8 cellular contexts compared by ENCODE assay signal in the genomic region with DNA sequence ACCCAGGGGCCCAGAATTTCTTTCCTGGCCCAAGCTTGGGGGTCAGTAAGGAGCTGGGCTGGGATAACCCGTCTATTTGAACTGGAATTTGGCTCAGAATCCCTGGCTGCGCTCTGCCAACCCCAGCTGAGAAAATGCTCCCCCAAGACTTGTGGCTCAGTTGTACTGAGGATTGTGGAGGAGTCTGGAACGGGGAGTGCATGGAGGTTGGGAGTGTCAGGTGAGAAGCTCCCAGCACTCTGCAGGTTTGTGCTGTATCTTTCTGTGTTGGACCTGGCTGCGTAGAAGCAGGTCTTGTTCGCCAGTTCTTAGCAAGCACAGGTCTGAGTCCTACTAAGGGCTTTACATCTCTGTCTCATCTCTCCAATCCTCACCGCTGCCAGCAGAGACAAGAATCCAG. TPM values are rescaled to one million over a fixed set of nuclear protein-coding genes. Genes with fewer than 3 reads are reported as not detected.
A peak's percentile ranks its signal among the peaks of the same experiment; 100 is the strongest.
DNase-seq lines count a peak whose midpoint lies in the region; ATAC-seq and TF ChIP-seq lines count a peak whose summit lies in the region.

No MANE protein-coding gene starts in this region.

- peaks cover 0 to 4% (median 0%) of the 10 kb centered on the region in 4 donors for H3K36me3 ChIP-seq in sigmoid colon

- peak overlapping the region; percentile 70 for H3K4me3 Mint-ChIP-seq in activated T-helper 1 cell treated with anti-CD3 and anti-CD28 coated beads, Interleukin-12 subunit alpha, Interleukin-12 subunit beta, Interleukin-2, Interleukin-4 antibody, amounts not matched to agents 30 ng/mL and 10 ng/mL and 1 ng/mL, durations not matched to agents 14 hours and 24 hours and 36 hours

- H3K9me3 Mint-ChIP-seq in activated T-helper 1 cell treated with anti-CD3 and anti-CD28 coated beads, Interleukin-12 subunit alpha, Interleukin-12 subunit beta, Interleukin-2, Interleukin-4 antibody, amounts not matched to agents 30 ng/mL and 10 ng/mL and 1 ng/mL, durations not matched to agents 14 hours and 24 hours and 36 hours, result no peaks in the 10 kb centered on the region

- no peaks in the 10 kb centered on the region for H3K27me3 ChIP-seq in right cardiac atrium (ENCODE audit: control insufficient read depth, insufficient read depth)
- H3K27me3 ChIP-seq in sigmoid colon, result no peaks in the 10 kb centered on the region

- H3K27me3 Mint-ChIP-seq in activated T-helper 1 cell treated with anti-CD3 and anti-CD28 coated beads, Interleukin-12 subunit alpha, Interleukin-12 subunit beta, Interleukin-2, Interleukin-4 antibody, amounts not matched to agents 30 ng/mL and 10 ng/mL and 1 ng/mL, durations not matched to agents 14 hours and 24 hours and 36 hours (ENCODE audit: insufficient read depth), result peaks cover 34% of the 10 kb centered on the region

- TF ChIP-seq POLR2A in sigmoid colon (IDR thresholded peaks at IDR 0.05), result no peak

- WGBS in right cardiac atrium, result 53% methylated on average over 6 of the region's 6 CpGs
- 22 to 57% methylated on average over 6 of the region's 6 CpGs for WGBS in sigmoid colon, 2 donors

- H3K9me3 ChIP-seq in right cardiac atrium (ENCODE audit: control insufficient read depth, low read length) (no peaks in the 10 kb centered on the region), sigmoid colon (no peaks in the 10 kb centered on the region)

- no peak for TF ChIP-seq CTCF in sigmoid colon (IDR thresholded peaks at IDR 0.05)

- intact Hi-C loops in activated T-helper 1 cell treated with anti-CD3 and anti-CD28 coated beads, Interleukin-12 subunit alpha, Interleukin-12 subunit beta, Interleukin-2, Interleukin-4 antibody, amounts not matched to agents 30 ng/mL and 10 ng/mL and 1 ng/mL, durations not matched to agents 14 hours and 24 hours and 36 hours (cut with micrococcal nuclease), result no loop called here
- intact Hi-C loops in right cardiac atrium (cut with DNase I) (no loop called here), sigmoid colon (cut with DNase I) (loop anchor here (2.0 kb wide), 1 partner anchor 78 kb away; a partner anchor contains a TSS)

- TF ChIP-seq EP300 in sigmoid colon (IDR thresholded peaks at IDR 0.05), result no peak

- H3K4me1 ChIP-seq in right cardiac atrium (ENCODE audit: control insufficient read depth, insufficient read depth, low read length), result peaks cover 16% of the 10 kb centered on the region
- H3K4me1 ChIP-seq in sigmoid colon, result peaks cover 0 to 50% (median 38%) of the 10 kb centered on the region in 4 donors

- DNase-seq in EH (ENCODE audit: low read depth) (peak; percentile 27), right cardiac atrium (no peak), sigmoid colon (no peak), NCI-H526 treated with DMSO at 0.1 percent for 48 hours (lab: John Stamatoyannopoulos, UW) (no peak), SIG-M5 treated with dmso at 0.1 percent for 504 hours (lab: John Stamatoyannopoulos, UW; ENCODE audit: unreplicated experiment) (no peak), NCI-H2107 (lab: John Stamatoyannopoulos, UW) (no peak)
- DNase-seq in activated T-helper 1 cell treated with anti-CD3 and anti-CD28 coated beads, Interleukin-12 subunit alpha, Interleukin-12 subunit beta, Interleukin-2, Interleukin-4 antibody, amounts not matched to agents 30 ng/mL and 10 ng/mL and 1 ng/mL, durations not matched to agents 14 hours and 24 hours and 36 hours (ENCODE audit: low spot score), result no peak
- DNase-seq in effector CD4-positive, alpha-beta T cell, result no peak

- peaks cover 19% of the 10 kb centered on the region for H3K4me1 Mint-ChIP-seq in activated T-helper 1 cell treated with anti-CD3 and anti-CD28 coated beads, Interleukin-12 subunit alpha, Interleukin-12 subunit beta, Interleukin-2, Interleukin-4 antibody, amounts not matched to agents 30 ng/mL and 10 ng/mL and 1 ng/mL, durations not matched to agents 14 hours and 24 hours and 36 hours (ENCODE audit: low read depth)

- ATAC-seq in right cardiac atrium, result peak in 1 of 2 donors; percentile 1

- H3K27ac ChIP-seq in right cardiac atrium (ENCODE audit: low read length) (peak overlapping the region; percentile 23), sigmoid colon (peak overlapping the region; percentile 81 to 89 (median 87))

- H3K27ac Mint-ChIP-seq in activated T-helper 1 cell treated with anti-CD3 and anti-CD28 coated beads, Interleukin-12 subunit alpha, Interleukin-12 subunit beta, Interleukin-2, Interleukin-4 antibody, amounts not matched to agents 30 ng/mL and 10 ng/mL and 1 ng/mL, durations not matched to agents 14 hours and 24 hours and 36 hours, result no peak overlapping the region

- no peak overlapping the region for H3K4me3 ChIP-seq in right cardiac atrium (ENCODE audit: low read length)
- peak overlapping the region in 3 of 4 donors; percentile 18 to 79 (median 75) for H3K4me3 ChIP-seq in sigmoid colon

- no peaks in the 10 kb centered on the region for H3K36me3 Mint-ChIP-seq in activated T-helper 1 cell treated with anti-CD3 and anti-CD28 coated beads, Interleukin-12 subunit alpha, Interleukin-12 subunit beta, Interleukin-2, Interleukin-4 antibody, amounts not matched to agents 30 ng/mL and 10 ng/mL and 1 ng/mL, durations not matched to agents 14 hours and 24 hours and 36 hours (ENCODE audit: low read depth)

RNA-seq across cellular contexts. Expression of a gene that starts 1.6 kb away (rescaled TPM):
- total RNA-seq in activated T-helper 1 cell treated with anti-CD3 and anti-CD28 coated beads, Interleukin-12 subunit alpha, Interleukin-12 subunit beta, Interleukin-2, Interleukin-4 antibody, amounts not matched to agents 30 ng/mL and 10 ng/mL and 1 ng/mL, durations not matched to agents 14 hours and 24 hours and 36 hours, result 2.0 and 2.6 TPM in 2 replicates
- total RNA-seq in right cardiac atrium, result 10 to 100 TPM; 36.4 to 79.5 (median 49.1) TPM
- polyA plus RNA-seq in right cardiac atrium, result 48.7 TPM
- total RNA-seq in sigmoid colon, result 10 to 100 TPM; 26.9 to 66.2 (median 38.2) TPM
- polyA plus RNA-seq in sigmoid colon, result 100 to 1,000 TPM in 2 of 3 donors, 10 to 100 TPM in 1; 75.6 to 222 (median 162) TPM

RNA-seq across cellular contexts. Expression of a gene that starts 53.3 kb away (rescaled TPM):
- 4.6 TPM in 2 replicates for total RNA-seq in activated T-helper 1 cell treated with anti-CD3 and anti-CD28 coated beads, Interleukin-12 subunit alpha, Interleukin-12 subunit beta, Interleukin-2, Interleukin-4 antibody, amounts not matched to agents 30 ng/mL and 10 ng/mL and 1 ng/mL, durations not matched to agents 14 hours and 24 hours and 36 hours
- total RNA-seq in right cardiac atrium, result 10 to 100 TPM; 11.3 to 13.8 (median 12.7) TPM
- polyA plus RNA-seq in right cardiac atrium, result 4.4 TPM
- 10 to 100 TPM; 14.5 to 41.3 (median 16.8) TPM for total RNA-seq in sigmoid colon
- 1 to 10 TPM; 4.2 to 7.0 (median 5.1) TPM for polyA plus RNA-seq in sigmoid colon
